Comparison of ENCODE assay signal across 18 cellular contexts in the genomic region with DNA sequence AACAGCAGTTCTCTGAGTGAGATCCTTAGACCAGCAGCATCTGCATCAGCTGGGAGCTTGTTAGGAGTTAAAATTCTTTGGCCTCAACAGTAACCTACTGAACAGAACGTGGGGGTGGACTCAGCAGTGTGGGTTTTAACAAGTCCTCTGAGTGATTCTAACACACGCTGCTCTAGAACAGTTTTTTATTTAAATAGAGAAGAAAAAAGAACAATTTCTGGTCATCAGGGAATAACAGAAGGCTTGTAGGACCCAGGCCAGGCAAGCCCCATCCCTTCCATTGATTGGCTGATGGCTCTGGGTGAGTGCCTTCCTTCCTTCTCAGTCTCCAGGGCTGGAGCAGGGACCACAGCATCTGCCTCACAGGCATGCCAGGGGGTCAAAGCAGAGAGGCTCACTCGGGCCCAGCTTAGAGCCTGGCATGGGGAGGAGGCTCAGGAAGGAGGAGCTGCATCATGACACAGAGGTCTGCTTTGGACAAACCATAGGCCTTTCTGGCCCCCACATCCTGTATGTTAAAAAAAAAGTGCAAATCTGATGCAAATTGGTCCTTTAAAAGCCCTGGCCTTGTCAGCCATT. TPM values are rescaled to one million over a fixed set of nuclear protein-coding genes. Genes with fewer than 3 reads are reported as not detected.
DNase-seq lines count a peak whose midpoint lies in the region; ATAC-seq, FAIRE-seq and TF ChIP-seq lines count a peak whose summit lies in the region.
"Had no signal": no experiment of that assay in that cellular context is flagged by ENCODE, and none has a peak within 500 bp of the region (broad histone marks: within the 10 kb centered on the region; RNA-seq: fewer than 3 reads in every experiment).

No MANE protein-coding gene starts in this region.

- no peaks in the 10 kb centered on the region for H3K36me3 ChIP-seq in RWPE2 (ENCODE audit: low read depth)
- H3K36me3 ChIP-seq: BE2C had no signal

- no peak for ATAC-seq in RWPE2 (ENCODE audit: low read depth)
- no peak for ATAC-seq in stimulated activated effector memory CD8-positive, alpha-beta T cell treated with anti-CD3 and anti-CD28 coated beads, Interleukin-12 subunit alpha, Interleukin-12 subunit beta, amount 100 ng/mL, for 72 hours
- ATAC-seq in left lobe of liver = no peak
- no peak for ATAC-seq in HG02870 (IDR thresholded peaks at IDR 0.05; ENCODE audit: unreplicated experiment)

- intact Hi-C loops in dorsolateral prefrontal cortex (cut with DNase I) = no loop called here

- no peak for FAIRE-seq in H54 (lab: Jason Lieb, UNC)
- FAIRE-seq: D721Med, G401.6, GM12891 had no signal

- H3K4me1 Mint-ChIP-seq in stimulated activated effector memory CD8-positive, alpha-beta T cell treated with anti-CD3 and anti-CD28 coated beads, Interleukin-12 subunit alpha, Interleukin-12 subunit beta, amount 100 ng/mL, for 72 hours = peaks cover 21% of the 10 kb centered on the region

- H3K4me3 ChIP-seq in RWPE2 (ENCODE audit: severe bottlenecking) = no peak overlapping the region
- no peak overlapping the region for H3K4me3 ChIP-seq in dorsolateral prefrontal cortex
- H3K4me3 ChIP-seq: GM23248 had no signal

- TF ChIP-seq CTCF in RWPE2 (IDR thresholded peaks at IDR 0.05; ENCODE audit: poor library complexity, severe bottlenecking) = no peak
- TF ChIP-seq CTCF in dorsolateral prefrontal cortex (IDR thresholded peaks at IDR 0.05 in 54 of 56, conservative IDR thresholded peaks at IDR 0.05 in 2 of 56; ENCODE audit: low read depth in 1 of 56, partially characterized antibody in 56 of 56) = no peak

- no peaks in the 10 kb centered on the region for H3K9me3 ChIP-seq in RWPE2 (ENCODE audit: severe bottlenecking)
- H3K9me3 ChIP-seq: BE2C, Caco-2 had no signal

- peak overlapping the region; percentile 63 for H3K27ac Mint-ChIP-seq in stimulated activated effector memory CD8-positive, alpha-beta T cell treated with anti-CD3 and anti-CD28 coated beads, Interleukin-12 subunit alpha, Interleukin-12 subunit beta, amount 100 ng/mL, for 72 hours
- H3K27ac Mint-ChIP-seq: CD4-positive, alpha-beta T cell had no signal

- H3K4me1 ChIP-seq in RWPE2 (ENCODE audit: insufficient read depth, poor library complexity, severe bottlenecking) = no peaks in the 10 kb centered on the region
- H3K4me1 ChIP-seq: BE2C, Caco-2 had no signal

- no peak overlapping the region for H3K4me3 Mint-ChIP-seq in stimulated activated effector memory CD8-positive, alpha-beta T cell treated with anti-CD3 and anti-CD28 coated beads, Interleukin-12 subunit alpha, Interleukin-12 subunit beta, amount 100 ng/mL, for 72 hours
- H3K4me3 Mint-ChIP-seq: CD4-positive, alpha-beta T cell had no signal

- H3K27me3 ChIP-seq in RWPE2 (ENCODE audit: insufficient read depth, poor library complexity, severe bottlenecking) (no peaks in the 10 kb centered on the region), dorsolateral prefrontal cortex (no peaks in the 10 kb centered on the region)
- H3K27me3 ChIP-seq: BE2C had no signal

- H3K9me3 Mint-ChIP-seq in stimulated activated effector memory CD8-positive, alpha-beta T cell treated with anti-CD3 and anti-CD28 coated beads, Interleukin-12 subunit alpha, Interleukin-12 subunit beta, amount 100 ng/mL, for 72 hours = no peaks in the 10 kb centered on the region
- H3K9me3 Mint-ChIP-seq: CD4-positive, alpha-beta T cell had no signal

- DNase-seq in Ammon's horn (ENCODE audit: low spot score) (peak; percentile 52), RWPE2 (ENCODE audit: low spot score) (peak; percentile 15), dorsolateral prefrontal cortex (peak in 2 of 10 donors; percentile 48 to 50), H54 (ENCODE audit: insufficient read length, low spot score) (no peak), left lobe of liver (ENCODE audit: low spot score) (no peak)
- no peak for DNase-seq in stimulated activated effector memory CD8-positive, alpha-beta T cell treated with anti-CD3 and anti-CD28 coated beads, Interleukin-12 subunit alpha, Interleukin-12 subunit beta, amount 100 ng/mL, for 72 hours (ENCODE audit: low spot score in 2 of 2)
- DNase-seq: BE2C; Caco-2; CD4-positive, alpha-beta T cell; GM23248; HCEC 1CT had no signal

- no peak overlapping the region for H3K27ac ChIP-seq in RWPE2 (ENCODE audit: poor library complexity, severe bottlenecking)
- peak overlapping the region in 41 of 59 donors; percentile 7 to 82 (median 55) for H3K27ac ChIP-seq in dorsolateral prefrontal cortex
- H3K27ac ChIP-seq: C4-2B, GM23248, HL-60 had no signal

- H3K36me3 Mint-ChIP-seq in stimulated activated effector memory CD8-positive, alpha-beta T cell treated with anti-CD3 and anti-CD28 coated beads, Interleukin-12 subunit alpha, Interleukin-12 subunit beta, amount 100 ng/mL, for 72 hours = peaks cover 38% of the 10 kb centered on the region

- no peak for TF ChIP-seq POLR2A in H54 (IDR thresholded peaks at IDR 0.05; ENCODE audit: low read depth, low read length)

RNA-seq across cellular contexts. Expression of gene JAKMIP1, which starts 56.7 kb away (rescaled TPM):
- total RNA-seq in dorsolateral prefrontal cortex (10 to 100 TPM; 18.9 to 84.4 (median 55.8) TPM), left lobe of liver (not detected)
- total RNA-seq: Caco-2, GM23248, HT1080 had no signal

Comparison
In these comparisons a context has a peak if more than half of its experiments do, and no peak if none do; other contexts are left out.
1. DNase-seq: peak in Ammon's horn (single experiment) and RWPE2 (single experiment); none in stimulated activated effector memory CD8-positive, alpha-beta T cell treated with anti-CD3 and anti-CD28 coated beads, Interleukin-12 subunit alpha, Interleukin-12 subunit beta, amount 100 ng/mL, for 72 hours (0 of 2), H54 (single experiment) and left lobe of liver (single experiment).
2. RNA of gene JAKMIP1, which starts 56.7 kb away (total RNA-seq): 18.9 to 84.4 TPM in dorsolateral prefrontal cortex; not detected in left lobe of liver (single experiment); every median in the first group is over 10 times any median in the second.